22 cellular contexts compared by ENCODE assay signal in the genomic region with DNA sequence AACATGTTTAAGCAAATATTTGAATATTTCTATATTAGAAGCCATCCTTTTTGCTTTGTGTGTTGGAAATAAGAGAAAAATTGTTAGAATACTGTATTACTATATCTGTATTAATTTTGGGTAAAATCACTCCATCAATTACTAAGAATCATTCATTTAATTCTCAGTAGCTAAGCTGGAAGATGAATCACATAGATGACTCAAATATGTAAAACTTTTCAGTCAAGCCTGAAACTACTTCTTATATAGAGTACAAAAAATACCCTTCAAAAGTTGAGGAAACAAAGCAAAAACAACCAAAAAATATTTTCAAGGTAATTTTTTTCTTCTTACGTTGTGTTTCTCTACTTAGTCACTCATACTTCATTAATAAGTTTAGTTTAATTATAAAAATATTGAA.
"Had no signal": no experiment of that assay in that cellular context is flagged by ENCODE, and none has a peak within 500 bp of the region (broad histone marks: within the 10 kb centered on the region; RNA-seq: fewer than 3 reads in every experiment).

No MANE protein-coding gene starts in this region.

- H2AFZ ChIP-seq: neural progenitor cell had no signal

- H3K4me3 ChIP-seq: coronary artery, neural progenitor cell, sigmoid colon, smooth muscle cell, transverse colon had no signal

- H3K27ac ChIP-seq: coronary artery, epithelial cell of prostate, neural progenitor cell, transverse colon, WERI-Rb-1 had no signal

- H3K9me3 ChIP-seq: sigmoid colon, transverse colon had no signal

- FAIRE-seq: kidney, urothelium cell line had no signal

- DNase-seq: activated CD4-positive, alpha-beta T cell treated with anti-CD3 and anti-CD28 coated beads, Interleukin-2, amount 10 ng/mL, durations not matched to agents 7 days and 5 days; activated CD4-positive, CD25-positive, alpha-beta regulatory T cell treated with anti-CD3 and anti-CD28 coated beads, Interleukin-2, amount 50 U/mL, for 72 hours; activated CD8-positive, alpha-beta memory T cell treated with anti-CD3 and anti-CD28 coated beads, Interleukin-2, amount 10 ng/mL, durations not matched to agents 7 days and 5 days; activated CD8-positive, alpha-beta T cell treated with anti-CD3 and anti-CD28 coated beads for 36 hours; activated effector memory CD4-positive, alpha-beta T cell treated with anti-CD3 and anti-CD28 coated beads, Interleukin-2, amount 50 U/mL, for 16 hours; activated naive CD4-positive, alpha-beta T cell treated with anti-CD3 and anti-CD28 coated beads, Interleukin-2, amount 10 ng/mL, durations not matched to agents 7 days and 5 days; activated T-cell treated with anti-CD3 and anti-CD28 coated beads for 4 hours; central memory CD4-positive, alpha-beta T cell; kidney; naive thymus-derived CD8-positive, alpha-beta T cell; sigmoid colon; stimulated activated CD4-positive, alpha-beta T cell treated with anti-CD3 and anti-CD28 coated beads, Interleukin-15, amount 100 ng/mL, for 24 hours; stimulated activated CD8-positive, alpha-beta memory T cell treated with anti-CD3 and anti-CD28 coated beads, Interleukin-4, amount 100 ng/mL, for 48 hours; stimulated activated naive B cell treated with anti-CD40 and anti-IgM and Interleukin-4, amounts not matched to agents 10 μg/mL and 1 μg/mL and 100 μg/mL, for 72 hours; transverse colon; WERI-Rb-1 had no signal

- H3K9ac ChIP-seq: neural progenitor cell had no signal

- H3K4me1 ChIP-seq: neural progenitor cell had no signal

- ATAC-seq: activated CD8-positive, alpha-beta memory T cell treated with anti-CD3 and anti-CD28 coated beads, Interleukin-2, amount 10 ng/mL, durations not matched to agents 7 days and 5 days; activated CD8-positive, alpha-beta T cell treated with anti-CD3 and anti-CD28 coated beads for 36 hours; left lobe of liver; naive thymus-derived CD8-positive, alpha-beta T cell; stimulated activated naive B cell treated with anti-CD40 and anti-IgM and Interleukin-4, amounts not matched to agents 10 μg/mL and 1 μg/mL and 100 μg/mL, for 72 hours had no signal

- H3K27me3 ChIP-seq: neural progenitor cell, sigmoid colon, transverse colon had no signal

- H3K4me2 ChIP-seq: neural progenitor cell, smooth muscle cell had no signal

- H3K36me3 ChIP-seq: neural progenitor cell, sigmoid colon, transverse colon, WERI-Rb-1 had no signal
